In genomic region chr20:58209652-58210397, GRCh38 we compare ENCODE assay signal across 1 cellular context.
TF ChIP-seq lines count a peak whose summit lies in the region.

No MANE protein-coding gene starts in this region.

TF ChIP-seq in K562, 482 proteins besides CTCF, POLR2A, EP300 and RAD21 (continued from another document and continues in another):
- TF ChIP-seq AFF1 (IDR thresholded peaks at IDR 0.05; ENCODE audit: low read depth in 1 of 2, partially characterized antibody in 2 of 2) (no peak), NRF1 (conservative IDR thresholded peaks at IDR 0.05 in 1 of 2, IDR thresholded peaks at IDR 0.05 in 1 of 2) (no peak), PCBP1 (IDR thresholded peaks at IDR 0.05; ENCODE audit: low read depth, low read length, poor library complexity, severe bottlenecking) (peak; percentile 73), ELF2 (CRISPR knock-in tag; IDR thresholded peaks at IDR 0.05) (no peak), CCAR2 (IDR thresholded peaks at IDR 0.05; ENCODE audit: low read depth, low read length) (no peak), THRAP3 (IDR thresholded peaks at IDR 0.05; ENCODE audit: borderline replicate concordance) (no peak), ZNF253 (CRISPR knock-in tag; conservative IDR thresholded peaks at IDR 0.05) (no peak), MBD1 (CRISPR knock-in tag; IDR thresholded peaks at IDR 0.05) (no peak), FOXM1 (IDR thresholded peaks at IDR 0.05; ENCODE audit: low read depth) (no peak), FOXM1 (CRISPR knock-in tag; IDR thresholded peaks at IDR 0.05; ENCODE audit: low read depth) (no peak), ZBTB7A (IDR thresholded peaks at IDR 0.05; ENCODE audit: borderline replicate concordance, control insufficient read depth, low read depth, low read length) (no peak), ZNF57 (CRISPR knock-in tag; IDR thresholded peaks at IDR 0.05) (no peak), ETV1 (tag; conservative IDR thresholded peaks at IDR 0.05; ENCODE audit: low read depth) (no peak), ZFP36 (IDR thresholded peaks at IDR 0.05; ENCODE audit: low read depth, low read length, partially characterized antibody) (peak; percentile 35), KLF16 (IDR thresholded peaks at IDR 0.05) (no peak; the same call in 1 of the 2 replicates), COPS2 (conservative IDR thresholded peaks at IDR 0.05) (no peak), THRA (IDR thresholded peaks at IDR 0.05) (no peak), TRIM24 (IDR thresholded peaks at IDR 0.05) (no peak), CBX8 (IDR thresholded peaks at IDR 0.05; ENCODE audit: borderline replicate concordance, extremely low read depth, low read depth, low read length, poor library complexity, severe bottlenecking) (no peak), LARP7 (IDR thresholded peaks at IDR 0.05) (no peak), HEY1 (CRISPR knock-in tag; IDR thresholded peaks at IDR 0.05; ENCODE audit: borderline replicate concordance) (no peak), ZNF75A (CRISPR knock-in tag; IDR thresholded peaks at IDR 0.05) (no peak), TEAD1 (CRISPR knock-in tag; IDR thresholded peaks at IDR 0.05) (peak in 1 of 2 experiments; percentile 39; a peak in 1 of 4 replicates), KLF10 (CRISPR knock-in tag; IDR thresholded peaks at IDR 0.05) (no peak), CEBPB (tag; IDR thresholded peaks at IDR 0.05) (no peak), RCOR1 (IDR thresholded peaks at IDR 0.05; ENCODE audit: borderline replicate concordance in 1 of 2, low read depth in 2 of 2, low read length in 2 of 2) (peak in 1 of 2 experiments; percentile 75; a peak in 1 of 4 replicates), CGGBP1 (CRISPR knock-in tag; IDR thresholded peaks at IDR 0.05) (no peak), SMARCA4 (IDR thresholded peaks at IDR 0.05) (no peak), SAFB2 (IDR thresholded peaks at IDR 0.05; ENCODE audit: borderline replicate concordance, low read depth, low read length, severe bottlenecking) (no peak), ZNF76 (CRISPR knock-in tag; IDR thresholded peaks at IDR 0.05; ENCODE audit: borderline replicate concordance) (no peak), ZNF384 (IDR thresholded peaks at IDR 0.05; ENCODE audit: low read depth, low read length) (0 out of 2 replicates have a peak, but pooled peaks have one; percentile 38), ZNF696 (CRISPR knock-in tag; conservative IDR thresholded peaks at IDR 0.05) (no peak), MTA2 (IDR thresholded peaks at IDR 0.05; ENCODE audit: low read depth) (no peak), EP400 (IDR thresholded peaks at IDR 0.05) (peak; percentile 53; the same call in 1 of the 2 replicates), LCOR (CRISPR knock-in tag; IDR thresholded peaks at IDR 0.05) (no peak), ZBED1 (IDR thresholded peaks at IDR 0.05) (no peak), TCF7 (IDR thresholded peaks at IDR 0.05; ENCODE audit: borderline replicate concordance) (no peak; the same call in 1 of the 2 replicates), TBL1XR1 (IDR thresholded peaks at IDR 0.05; ENCODE audit: low read length in 2 of 2) (peak in 1 of 2 experiments; percentile 71; a peak in 1 of 4 replicates), TGIF2 (CRISPR knock-in tag; IDR thresholded peaks at IDR 0.05) (no peak), ZNF407 (IDR thresholded peaks at IDR 0.05; ENCODE audit: low read depth) (no peak), CEBPZ (IDR thresholded peaks at IDR 0.05; ENCODE audit: borderline replicate concordance, low read depth, low read length) (no peak), DEAF1 (CRISPR knock-in tag; IDR thresholded peaks at IDR 0.05) (peak; percentile 93), HES1 (IDR thresholded peaks at IDR 0.05; ENCODE audit: low read depth) (no peak), BRF1 (IDR thresholded peaks at IDR 0.05; ENCODE audit: borderline replicate concordance, extremely low read depth, insufficient read length) (no peak)
